8 cellular contexts compared by ENCODE assay signal in genomic region chr4:145909331-145909730, GRCh38. TPM values are rescaled to one million over a fixed set of nuclear protein-coding genes. Genes with fewer than 3 reads are reported as not detected.
DNase-seq lines count a peak whose midpoint lies in the region; ATAC-seq and TF ChIP-seq lines count a peak whose summit lies in the region.

No MANE protein-coding gene starts in this region.

- peaks cover 7% of the 10 kb centered on the region for H3K4me1 ChIP-seq in prostate gland (replicated peaks)
- no peaks in the 10 kb centered on the region for H3K4me1 ChIP-seq in effector memory CD4-positive, alpha-beta T cell (ENCODE audit: control insufficient read depth, insufficient read depth, low read length, poor library complexity, severe bottlenecking)

- peak; percentile 45 for DNase-seq in NCI-H2107 treated with DMSO at 0.1 percent for 48 hours (lab: John Stamatoyannopoulos, UW; ENCODE audit: unreplicated experiment)
- DNase-seq in germinal center (ENCODE audit: low spot score) = peak; percentile 63
- DNase-seq in prostate gland (ENCODE audit: low spot score) = peak; percentile 62
- no peak for DNase-seq in effector memory CD4-positive, alpha-beta T cell
- DNase-seq in T-helper 9 cell = no peak

- TF ChIP-seq POLR2A in prostate gland (IDR thresholded peaks at IDR 0.05) = peak; percentile 32

- 48% methylated on average over 6 of the region's 6 CpGs for WGBS in prostate gland

- peak; percentile 42 for ATAC-seq in GM18868 (IDR thresholded peaks at IDR 0.05; ENCODE audit: unreplicated experiment)
- ATAC-seq in GM18520 (IDR thresholded peaks at IDR 0.05; ENCODE audit: unreplicated experiment) = no peak
- ATAC-seq in GM18873 (IDR thresholded peaks at IDR 0.05; ENCODE audit: low FRiP score, unreplicated experiment) = no peak

- intact Hi-C loops in prostate gland (cut with DNase I) = loop anchor here (1.0 kb wide), 1 partner anchor 27 kb away; no protein-coding TSS in a partner anchor

- peak overlapping the region; percentile 61 to 62 for H3K27ac ChIP-seq in prostate gland
- no peak overlapping the region for H3K27ac ChIP-seq in effector memory CD4-positive, alpha-beta T cell (ENCODE audit: insufficient read depth, low read length, poor library complexity, severe bottlenecking)

- H3K36me3 ChIP-seq in prostate gland = no peaks in the 10 kb centered on the region
- H3K36me3 ChIP-seq in effector memory CD4-positive, alpha-beta T cell (ENCODE audit: control insufficient read depth, insufficient read depth, low read length) = no peaks in the 10 kb centered on the region

- no peaks in the 10 kb centered on the region for H3K27me3 ChIP-seq in prostate gland (replicated peaks; ENCODE audit: insufficient read depth)
- no peaks in the 10 kb centered on the region for H3K27me3 ChIP-seq in effector memory CD4-positive, alpha-beta T cell (replicated peaks; ENCODE audit: control insufficient read depth, insufficient read depth, low read length, poor library complexity, severe bottlenecking)

- peak in 1 of 4 experiments; percentile 16 for TF ChIP-seq CTCF in prostate gland (IDR thresholded peaks at IDR 0.05)

- peak overlapping the region; percentile 6 to 19 for H3K4me3 ChIP-seq in prostate gland
- no peak overlapping the region for H3K4me3 ChIP-seq in effector memory CD4-positive, alpha-beta T cell (ENCODE audit: insufficient read depth, low read depth, low read length, poor library complexity, severe bottlenecking)

- H3K9me3 ChIP-seq in prostate gland = no peaks in the 10 kb centered on the region
- H3K9me3 ChIP-seq in effector memory CD4-positive, alpha-beta T cell (ENCODE audit: control insufficient read depth, low read length) = no peaks in the 10 kb centered on the region

RNA-seq across cellular contexts. Expression of gene ZNF827, which starts 29.3 kb away (rescaled TPM):
- 100 to 1,000 TPM; 221 to 286 TPM for total RNA-seq in prostate gland

Comparison
In these comparisons a context has a peak if more than half of its experiments do, and no peak if none do; other contexts are left out.
1. DNase-seq: peak in NCI-H2107 treated with DMSO at 0.1 percent for 48 hours (single experiment), germinal center (single experiment) and prostate gland (single experiment); none in effector memory CD4-positive, alpha-beta T cell (0 of 3) and T-helper 9 cell (single experiment).